In the genomic region with DNA sequence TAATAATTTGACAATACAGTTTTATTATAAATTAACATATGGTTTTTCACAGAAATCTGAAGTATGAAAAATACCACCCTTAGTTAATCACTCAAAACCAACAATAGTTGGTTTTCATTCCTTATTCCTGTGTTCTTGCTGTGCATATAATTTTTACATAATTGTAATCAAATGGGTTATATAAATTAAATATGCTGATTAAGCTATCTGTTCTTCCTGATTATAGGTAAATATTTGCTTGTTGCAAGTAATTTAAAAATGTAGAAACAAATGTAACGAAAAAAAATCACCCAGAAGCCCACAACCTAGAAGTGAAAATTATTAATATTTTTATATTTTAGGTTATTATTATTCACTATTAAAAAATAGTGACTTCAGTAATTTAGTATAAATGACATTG, we compare ENCODE assay signal across 36 cellular contexts.
"Had no signal": no experiment of that assay in that cellular context is flagged by ENCODE, and none has a peak within 500 bp of the region (broad histone marks: within the 10 kb centered on the region; RNA-seq: fewer than 3 reads in every experiment).

No MANE protein-coding gene starts in this region.

- H3K4me1 Mint-ChIP-seq: activated CD4-positive, alpha-beta T cell treated with anti-CD3 and anti-CD28 coated beads for 36 hours; activated CD4-positive, alpha-beta T cell treated with anti-CD3 and anti-CD28 coated beads, Interleukin-2, amount 10 ng/mL, durations not matched to agents 24 days and 14 days; activated CD8-positive, alpha-beta memory T cell treated with anti-CD3 and anti-CD28 coated beads, Interleukin-2, amount 10 ng/mL, durations not matched to agents 7 days and 5 days; activated naive CD4-positive, alpha-beta T cell treated with anti-CD3 and anti-CD28 coated beads, Interleukin-2, amount 50 U/mL, for 24 hours; activated naive CD8-positive, alpha-beta T cell treated with anti-CD3 and anti-CD28 coated beads for 36 hours; activated naive CD8-positive, alpha-beta T cell treated with anti-CD3 and anti-CD28 coated beads, Interleukin-2, amount 50 U/mL, for 24 hours; T-helper 17 cell had no signal

- H3K27me3 Mint-ChIP-seq: activated CD4-positive, alpha-beta memory T cell treated with anti-CD3 and anti-CD28 coated beads for 36 hours; activated CD4-positive, alpha-beta T cell treated with anti-CD3 and anti-CD28 coated beads for 36 hours; activated CD4-positive, alpha-beta T cell treated with anti-CD3 and anti-CD28 coated beads, Interleukin-2, amount 10 ng/mL, durations not matched to agents 24 days and 14 days; activated CD8-positive, alpha-beta memory T cell treated with anti-CD3 and anti-CD28 coated beads, Interleukin-2, amount 10 ng/mL, durations not matched to agents 7 days and 5 days; activated naive CD4-positive, alpha-beta T cell treated with anti-CD3 and anti-CD28 coated beads, Interleukin-2, amount 50 U/mL, for 24 hours; activated naive CD8-positive, alpha-beta T cell treated with anti-CD3 and anti-CD28 coated beads for 36 hours; activated naive CD8-positive, alpha-beta T cell treated with anti-CD3 and anti-CD28 coated beads, Interleukin-2, amount 50 U/mL, for 24 hours; effector memory CD8-positive, alpha-beta T cell; T-helper 17 cell had no signal

- H3K4me1 ChIP-seq: adrenal gland, body of pancreas, esophagus squamous epithelium, gastroesophageal sphincter, heart right ventricle had no signal

- H3K27ac ChIP-seq: adrenal gland, body of pancreas, epithelial cell of prostate, esophagus squamous epithelium, gastroesophageal sphincter, heart right ventricle had no signal

- H3K36me3 Mint-ChIP-seq: activated CD4-positive, alpha-beta memory T cell treated with anti-CD3 and anti-CD28 coated beads for 36 hours; activated CD8-positive, alpha-beta memory T cell treated with anti-CD3 and anti-CD28 coated beads, Interleukin-2, amount 10 ng/mL, durations not matched to agents 7 days and 5 days; activated naive CD4-positive, alpha-beta T cell treated with anti-CD3 and anti-CD28 coated beads, Interleukin-2, amount 50 U/mL, for 24 hours; activated naive CD8-positive, alpha-beta T cell treated with anti-CD3 and anti-CD28 coated beads for 36 hours had no signal

- FAIRE-seq: colon, endothelial cell of umbilical vein had no signal

- DNase-seq: activated CD4-positive, alpha-beta memory T cell treated with anti-CD3 and anti-CD28 coated beads for 36 hours; activated CD4-positive, alpha-beta T cell treated with anti-CD3 and anti-CD28 coated beads for 36 hours; activated CD4-positive, alpha-beta T cell treated with anti-CD3 and anti-CD28 coated beads, Interleukin-2, amount 10 ng/mL, durations not matched to agents 24 days and 14 days; activated CD4-positive, CD25-positive, alpha-beta regulatory T cell; activated CD4-positive, CD25-positive, alpha-beta regulatory T cell treated with anti-CD3 and anti-CD28 coated beads, Interleukin-2, amount 50 U/mL, for 72 hours; activated CD8-positive, alpha-beta memory T cell treated with anti-CD3 and anti-CD28 coated beads, Interleukin-2, amount 10 ng/mL, durations not matched to agents 7 days and 5 days; activated CD8-positive, alpha-beta memory T cell treated with anti-CD3 and anti-CD28 coated beads, Interleukin-2, amount 50 U/mL, for 4 hours; activated CD8-positive, alpha-beta T cell treated with anti-CD3 and anti-CD28 coated beads, Interleukin-2, amount 10 ng/mL, durations not matched to agents 7 days and 5 days; activated effector memory CD4-positive, alpha-beta T cell treated with anti-CD3 and anti-CD28 coated beads, Interleukin-2, amount 50 U/mL, for 16 hours; activated naive CD4-positive, alpha-beta T cell treated with anti-CD3 and anti-CD28 coated beads for 36 hours; activated naive CD8-positive, alpha-beta T cell treated with anti-CD3 and anti-CD28 coated beads for 36 hours; activated naive CD8-positive, alpha-beta T cell treated with anti-CD3 and anti-CD28 coated beads, Interleukin-2, amount 50 U/mL, for 24 hours; activated T-cell treated with anti-CD3 and anti-CD28 coated beads, Interleukin-2, amount 50 U/mL, for 1 hour; activated T-cell treated with anti-CD3 and anti-CD28 coated beads, Interleukin-2, amount 50 U/mL, for 48 hours; adrenal gland; amygdala; aorta; body of pancreas; caudate nucleus; cortex of kidney; dermis blood vessel endothelial cell; effector CD4-positive, alpha-beta T cell; effector memory CD8-positive, alpha-beta T cell; esophagus squamous epithelium; foreskin melanocyte; heart right ventricle; T-helper 17 cell; T1000 had no signal

- H3K4me3 ChIP-seq: adrenal gland, body of pancreas, esophagus squamous epithelium, gastroesophageal sphincter, heart right ventricle had no signal

- H3K4me3 Mint-ChIP-seq: activated CD4-positive, alpha-beta memory T cell treated with anti-CD3 and anti-CD28 coated beads for 36 hours; activated CD4-positive, alpha-beta T cell treated with anti-CD3 and anti-CD28 coated beads for 36 hours; activated CD4-positive, alpha-beta T cell treated with anti-CD3 and anti-CD28 coated beads, Interleukin-2, amount 10 ng/mL, durations not matched to agents 24 days and 14 days; activated CD8-positive, alpha-beta memory T cell treated with anti-CD3 and anti-CD28 coated beads, Interleukin-2, amount 10 ng/mL, durations not matched to agents 7 days and 5 days; activated CD8-positive, alpha-beta T cell treated with anti-CD3 and anti-CD28 coated beads, Interleukin-2, amount 10 ng/mL, durations not matched to agents 7 days and 5 days; activated naive CD4-positive, alpha-beta T cell treated with anti-CD3 and anti-CD28 coated beads for 36 hours; activated naive CD4-positive, alpha-beta T cell treated with anti-CD3 and anti-CD28 coated beads, Interleukin-2, amount 50 U/mL, for 24 hours; activated naive CD8-positive, alpha-beta T cell treated with anti-CD3 and anti-CD28 coated beads for 36 hours; activated naive CD8-positive, alpha-beta T cell treated with anti-CD3 and anti-CD28 coated beads, Interleukin-2, amount 50 U/mL, for 24 hours; activated T-helper 1 cell treated with anti-CD3 and anti-CD28 coated beads, Interleukin-12 subunit alpha, Interleukin-12 subunit beta, Interleukin-2, Interleukin-4 antibody, amounts not matched to agents 30 ng/mL and 10 ng/mL and 1 ng/mL, durations not matched to agents 14 hours and 24 hours and 36 hours; effector memory CD8-positive, alpha-beta T cell; T-helper 17 cell; T-helper 2 cell treated with Interferon-gamma antibody and Interleukin-4, amounts not matched to agents 5 μg/mL and 100 μg/mL, for 36 hours had no signal

- H3K27me3 ChIP-seq: adrenal gland, body of pancreas, esophagus squamous epithelium, gastroesophageal sphincter, heart right ventricle had no signal

- ATAC-seq: activated CD4-positive, alpha-beta T cell treated with anti-CD3 and anti-CD28 coated beads for 36 hours; activated CD8-positive, alpha-beta memory T cell treated with anti-CD3 and anti-CD28 coated beads, Interleukin-2, amount 10 ng/mL, durations not matched to agents 7 days and 5 days; activated CD8-positive, alpha-beta T cell treated with anti-CD3 and anti-CD28 coated beads, Interleukin-2, amount 10 ng/mL, durations not matched to agents 7 days and 5 days; activated naive CD8-positive, alpha-beta T cell treated with anti-CD3 and anti-CD28 coated beads, Interleukin-2, amount 50 U/mL, for 24 hours; body of pancreas; effector memory CD8-positive, alpha-beta T cell; gastroesophageal sphincter; heart right ventricle; T-helper 17 cell had no signal

- H3K9me3 ChIP-seq: adrenal gland, body of pancreas, esophagus squamous epithelium, gastroesophageal sphincter, heart right ventricle had no signal

- H3K27ac Mint-ChIP-seq: activated CD4-positive, alpha-beta memory T cell treated with anti-CD3 and anti-CD28 coated beads for 36 hours; activated CD4-positive, alpha-beta T cell treated with anti-CD3 and anti-CD28 coated beads for 36 hours; activated CD4-positive, alpha-beta T cell treated with anti-CD3 and anti-CD28 coated beads, Interleukin-2, amount 10 ng/mL, durations not matched to agents 24 days and 14 days; activated CD8-positive, alpha-beta memory T cell treated with anti-CD3 and anti-CD28 coated beads, Interleukin-2, amount 10 ng/mL, durations not matched to agents 7 days and 5 days; activated CD8-positive, alpha-beta T cell treated with anti-CD3 and anti-CD28 coated beads, Interleukin-2, amount 10 ng/mL, durations not matched to agents 7 days and 5 days; activated naive CD4-positive, alpha-beta T cell treated with anti-CD3 and anti-CD28 coated beads for 36 hours; activated naive CD4-positive, alpha-beta T cell treated with anti-CD3 and anti-CD28 coated beads, Interleukin-2, amount 50 U/mL, for 24 hours; activated naive CD8-positive, alpha-beta T cell treated with anti-CD3 and anti-CD28 coated beads for 36 hours; activated naive CD8-positive, alpha-beta T cell treated with anti-CD3 and anti-CD28 coated beads, Interleukin-2, amount 50 U/mL, for 24 hours; activated T-helper 1 cell treated with anti-CD3 and anti-CD28 coated beads, Interleukin-12 subunit alpha, Interleukin-12 subunit beta, Interleukin-2, Interleukin-4 antibody, amounts not matched to agents 30 ng/mL and 10 ng/mL and 1 ng/mL, durations not matched to agents 14 hours and 24 hours and 36 hours; activated T-helper 2 cell treated with anti-CD3 and anti-CD28 coated beads, Interferon-gamma antibody, Interleukin-2, Interleukin-4, amounts not matched to agents 10 μg/mL and 5 μg/mL and 100 μg/mL, durations not matched to agents 14 hours and 24 hours and 36 hours; effector memory CD8-positive, alpha-beta T cell; T-helper 17 cell; T-helper 2 cell treated with Interferon-gamma antibody and Interleukin-4, amounts not matched to agents 5 μg/mL and 100 μg/mL, for 36 hours had no signal

- H3K36me3 ChIP-seq: adrenal gland, esophagus squamous epithelium, gastroesophageal sphincter, heart right ventricle had no signal

- H3K9me3 Mint-ChIP-seq: activated CD4-positive, alpha-beta T cell treated with anti-CD3 and anti-CD28 coated beads, Interleukin-2, amount 10 ng/mL, durations not matched to agents 24 days and 14 days; activated naive CD4-positive, alpha-beta T cell treated with anti-CD3 and anti-CD28 coated beads for 36 hours; activated naive CD4-positive, alpha-beta T cell treated with anti-CD3 and anti-CD28 coated beads, Interleukin-2, amount 50 U/mL, for 24 hours; activated naive CD8-positive, alpha-beta T cell treated with anti-CD3 and anti-CD28 coated beads for 36 hours; activated naive CD8-positive, alpha-beta T cell treated with anti-CD3 and anti-CD28 coated beads, Interleukin-2, amount 50 U/mL, for 24 hours; activated T-helper 1 cell treated with anti-CD3 and anti-CD28 coated beads, Interleukin-12 subunit alpha, Interleukin-12 subunit beta, Interleukin-2, Interleukin-4 antibody, amounts not matched to agents 30 ng/mL and 10 ng/mL and 1 ng/mL, durations not matched to agents 14 hours and 24 hours and 36 hours; activated T-helper 2 cell treated with anti-CD3 and anti-CD28 coated beads, Interferon-gamma antibody, Interleukin-2, Interleukin-4, amounts not matched to agents 10 μg/mL and 5 μg/mL and 100 μg/mL, durations not matched to agents 14 hours and 24 hours and 36 hours; T-helper 2 cell treated with Interferon-gamma antibody and Interleukin-4, amounts not matched to agents 5 μg/mL and 100 μg/mL, for 36 hours had no signal
